Comparison of ENCODE assay signal across 12 cellular contexts in genomic region chr1:25703671-25704637, GRCh38.
A peak's percentile ranks its signal among the peaks of the same experiment; 100 is the strongest.
DNase-seq lines count a peak whose midpoint lies in the region; ATAC-seq lines count a peak whose summit lies in the region.
"Had no signal": no experiment of that assay in that cellular context is flagged by ENCODE, and none has a peak within 500 bp of the region (broad histone marks: within the 10 kb centered on the region; RNA-seq: fewer than 3 reads in every experiment).

No MANE protein-coding gene starts in this region.

- peaks cover 17% of the 10 kb centered on the region for H3K36me3 Mint-ChIP-seq in activated naive CD8-positive, alpha-beta T cell treated with anti-CD3 and anti-CD28 coated beads, Interleukin-2, amount 10 ng/mL, durations not matched to agents 7 days and 5 days

- ATAC-seq in activated naive CD8-positive, alpha-beta T cell treated with anti-CD3 and anti-CD28 coated beads, Interleukin-2, amount 10 ng/mL, durations not matched to agents 7 days and 5 days (ENCODE audit: low read depth), result peak; percentile 82
- no peak for ATAC-seq in HG02840 (IDR thresholded peaks at IDR 0.05; ENCODE audit: low FRiP score, unreplicated experiment)
- ATAC-seq: psoas muscle had no signal

- peaks cover 20% of the 10 kb centered on the region for H3K4me1 Mint-ChIP-seq in activated naive CD8-positive, alpha-beta T cell treated with anti-CD3 and anti-CD28 coated beads, Interleukin-2, amount 10 ng/mL, durations not matched to agents 7 days and 5 days

- H3K27me3 Mint-ChIP-seq in activated naive CD8-positive, alpha-beta T cell treated with anti-CD3 and anti-CD28 coated beads, Interleukin-2, amount 10 ng/mL, durations not matched to agents 7 days and 5 days, result peaks cover 5% of the 10 kb centered on the region

- H3K9me3 Mint-ChIP-seq in activated naive CD8-positive, alpha-beta T cell treated with anti-CD3 and anti-CD28 coated beads, Interleukin-2, amount 10 ng/mL, durations not matched to agents 7 days and 5 days, result no peaks in the 10 kb centered on the region
- H3K9me3 Mint-ChIP-seq: IgD-negative memory B cell had no signal

- H3K4me3 ChIP-seq in Jurkat, Clone E6-1 (ENCODE audit: low read length), result no peak overlapping the region
- H3K4me3 ChIP-seq: Peyer's patch, psoas muscle had no signal

- DNase-seq in AML-193 (lab: John Stamatoyannopoulos, UW) (peak; percentile 14 to 21), mesenteric fat pad (ENCODE audit: low spot score) (peak; percentile 75), NCI-H226 (no peak), NCI-H2029 treated with DMSO at 0.1 percent for 48 hours (lab: John Stamatoyannopoulos, UW) (no peak)
- peak; percentile 70 for DNase-seq in Jurkat, Clone E6-1 (ENCODE audit: low read depth, low spot score)
- peak; percentile 50 for DNase-seq in activated naive CD8-positive, alpha-beta T cell treated with anti-CD3 and anti-CD28 coated beads, Interleukin-2, amount 10 ng/mL, durations not matched to agents 7 days and 5 days
- no peak for DNase-seq in effector CD4-positive, alpha-beta T cell
- DNase-seq: Calu3, Peyer's patch, psoas muscle had no signal

- POLR2A ChIA-PET in activated naive CD8-positive, alpha-beta T cell treated with anti-CD3 and anti-CD28 coated beads, Interleukin-2, amount 10 ng/mL, durations not matched to agents 7 days and 5 days (lab: Charles Lee), result no interaction called here

- peak overlapping the region; percentile 38 for H3K4me3 Mint-ChIP-seq in activated naive CD8-positive, alpha-beta T cell treated with anti-CD3 and anti-CD28 coated beads, Interleukin-2, amount 10 ng/mL, durations not matched to agents 7 days and 5 days
- H3K4me3 Mint-ChIP-seq: IgD-negative memory B cell had no signal

- H3K27ac Mint-ChIP-seq in activated naive CD8-positive, alpha-beta T cell treated with anti-CD3 and anti-CD28 coated beads, Interleukin-2, amount 10 ng/mL, durations not matched to agents 7 days and 5 days, result no peak overlapping the region
- H3K27ac Mint-ChIP-seq: IgD-negative memory B cell had no signal

Comparison
In these comparisons a context has a peak if more than half of its experiments do, and no peak if none do; other contexts are left out.
1. DNase-seq: peak in AML-193 (2 of 2), Jurkat, Clone E6-1 (single experiment), activated naive CD8-positive, alpha-beta T cell treated with anti-CD3 and anti-CD28 coated beads, Interleukin-2, amount 10 ng/mL, durations not matched to agents 7 days and 5 days (single experiment) and mesenteric fat pad (single experiment); none in NCI-H226 (single experiment), effector CD4-positive, alpha-beta T cell (single experiment) and NCI-H2029 treated with DMSO at 0.1 percent for 48 hours (single experiment).